In genomic region chr16:54446639-54447038, GRCh38 we compare ENCODE assay signal across 9 cellular contexts.
DNase-seq lines count a peak whose midpoint lies in the region; ATAC-seq and TF ChIP-seq lines count a peak whose summit lies in the region.
"Had no signal": no experiment of that assay in that cellular context is flagged by ENCODE, and none has a peak within 500 bp of the region (broad histone marks: within the 10 kb centered on the region; RNA-seq: fewer than 3 reads in every experiment).

No MANE protein-coding gene starts in this region.

- ATAC-seq in gastroesophageal sphincter: peak; percentile 88
- no peak for ATAC-seq in GM18867 (IDR thresholded peaks at IDR 0.05; ENCODE audit: unreplicated experiment)
- ATAC-seq in GM21529 (IDR thresholded peaks at IDR 0.05; ENCODE audit: unreplicated experiment): no peak
- ATAC-seq in GM21447 (IDR thresholded peaks at IDR 0.05; ENCODE audit: unreplicated experiment): no peak
- ATAC-seq: natural killer cell treated with Interleukin-12 subunit alpha and Interleukin-12 subunit beta and Interleukin-15 and Interleukin-18, amount 100 ng/mL, for 72 hours had no signal

- peaks cover 22% of the 10 kb centered on the region for H3K27me3 ChIP-seq in gastroesophageal sphincter

- peak; percentile 77 for DNase-seq in GM04504 (ENCODE audit: low read depth)
- peak; percentile 12 for DNase-seq in SIG-M5 (lab: John Stamatoyannopoulos, UW)
- DNase-seq in retina: peak; percentile 84
- no peak for DNase-seq in HT-29 (ENCODE audit: low spot score)

- TF ChIP-seq CTCF in gastroesophageal sphincter (IDR thresholded peaks at IDR 0.05): no peak

- no peak overlapping the region for H3K4me3 ChIP-seq in gastroesophageal sphincter

- peaks cover 0 to 5% (median 0%) of the 10 kb centered on the region in 3 donors for H3K4me1 ChIP-seq in gastroesophageal sphincter

- peaks cover 0 to 19% (median 0%) of the 10 kb centered on the region in 3 donors for H3K9me3 ChIP-seq in gastroesophageal sphincter

- no peak overlapping the region for H3K27ac ChIP-seq in gastroesophageal sphincter

- no peak for TF ChIP-seq POLR2A in gastroesophageal sphincter (IDR thresholded peaks at IDR 0.05)

- 63 to 90% methylated on average over 4 to 10 of the region's 10 CpGs for WGBS in gastroesophageal sphincter (ENCODE audit: low coverage in 1 of 2), 2 donors

- H3K36me3 ChIP-seq in gastroesophageal sphincter: no peaks in the 10 kb centered on the region

- no peak for TF ChIP-seq EP300 in gastroesophageal sphincter (IDR thresholded peaks at IDR 0.05)
